In genomic region chr18:68918216-68918615, GRCh38 we compare ENCODE assay signal across 31 cellular contexts.
"Had no signal": no experiment of that assay in that cellular context is flagged by ENCODE, and none has a peak within 500 bp of the region (broad histone marks: within the 10 kb centered on the region; RNA-seq: fewer than 3 reads in every experiment).

No MANE protein-coding gene starts in this region.

- DNase-seq: activated B cell treated with CpG ODN at 0.5 μM for 24 hours; activated CD4-positive, alpha-beta memory T cell treated with anti-CD3 and anti-CD28 coated beads for 36 hours; activated CD4-positive, alpha-beta T cell treated with anti-CD3 and anti-CD28 coated beads for 4 hours; activated CD4-positive, alpha-beta T cell treated with anti-CD3 and anti-CD28 coated beads, Interleukin-2, amount 10 ng/mL, durations not matched to agents 24 days and 14 days; activated CD4-positive, alpha-beta T cell treated with anti-CD3 and anti-CD28 coated beads, Interleukin-2, amount 50 U/mL, for 1 hour; activated CD4-positive, alpha-beta T cell treated with anti-CD3 and anti-CD28 coated beads, Interleukin-2, amount 50 U/mL, for 4 hours; activated CD4-positive, CD25-positive, alpha-beta regulatory T cell treated with anti-CD3 and anti-CD28 coated beads, Interleukin-2, amount 50 U/mL, for 72 hours; activated CD8-positive, alpha-beta memory T cell treated with anti-CD3 and anti-CD28 coated beads, Interleukin-2, amount 50 U/mL, for 4 hours; activated CD8-positive, alpha-beta T cell treated with anti-CD3 and anti-CD28 coated beads for 36 hours; activated effector memory CD4-positive, alpha-beta T cell treated with anti-CD3 and anti-CD28 coated beads, Interleukin-2, amount 50 U/mL, for 16 hours; activated gamma-delta T cell treated with Interleukin-2 at 50 U/mL for 16 hours; activated naive CD4-positive, alpha-beta T cell; activated naive CD4-positive, alpha-beta T cell treated with anti-CD3 and anti-CD28 coated beads for 36 hours; activated naive CD4-positive, alpha-beta T cell treated with anti-CD3 and anti-CD28 coated beads, Interleukin-2, amount 50 U/mL, for 16 hours; activated naive CD8-positive, alpha-beta T cell treated with anti-CD3 and anti-CD28 coated beads for 36 hours; activated T-cell treated with anti-CD3 and anti-CD28 coated beads for 4 hours; activated T-cell treated with anti-CD3 and anti-CD28 coated beads, Interleukin-2, amount 50 U/mL, for 1 hour; activated T-cell treated with anti-CD3 and anti-CD28 coated beads, Interleukin-2, amount 50 U/mL, for 4 hours; activated T-cell treated with anti-CD3 and anti-CD28 coated beads, Interleukin-2, amount 50 U/mL, for 72 hours; adrenal gland; amniotic stem cell; aorta; body of pancreas; brain microvascular endothelial cell; central memory CD4-positive, alpha-beta T cell; T-helper 1 cell; T-helper 2 cell; T-helper 9 cell had no signal

- H3K27ac ChIP-seq: adrenal gland, body of pancreas, brain microvascular endothelial cell, VCaP had no signal

- H3K4me1 ChIP-seq: adrenal gland, body of pancreas had no signal

- H3K4me3 ChIP-seq: adrenal gland, body of pancreas had no signal

- H3K36me3 ChIP-seq: adrenal gland, brain microvascular endothelial cell had no signal

- H3K9me3 ChIP-seq: adrenal gland, body of pancreas had no signal

- H3K27me3 ChIP-seq: adrenal gland, body of pancreas, brain microvascular endothelial cell had no signal

- ATAC-seq: activated CD8-positive, alpha-beta T cell treated with anti-CD3 and anti-CD28 coated beads for 36 hours; activated naive CD4-positive, alpha-beta T cell treated with anti-CD3 and anti-CD28 coated beads, Interleukin-2, amount 50 U/mL, for 72 hours; activated T-cell treated with anti-CD3 and anti-CD28 coated beads, Interleukin-2, amount 50 U/mL, for 4 hours; activated T-cell treated with anti-CD3 and anti-CD28 coated beads, Interleukin-2, amount 50 U/mL, for 72 hours; activated T-helper 17 cell treated with anti-CD3 and anti-CD28 coated beads, Interleukin-2, amount 50 U/mL, for 72 hours; body of pancreas had no signal
